ENCODE assay signal across 10 cellular contexts in genomic region chr5:137649228-137649890, GRCh38.
DNase-seq lines count a peak whose midpoint lies in the region; ATAC-seq and TF ChIP-seq lines count a peak whose summit lies in the region.
"Had no signal": no experiment of that assay in that cellular context is flagged by ENCODE, and none has a peak within 500 bp of the region (broad histone marks: within the 10 kb centered on the region; RNA-seq: fewer than 3 reads in every experiment).

No MANE protein-coding gene starts in this region.

- peak overlapping the region in 7 of 12 donors; percentile 5 to 73 (median 44) for H3K27ac ChIP-seq in heart left ventricle
- H3K27ac ChIP-seq in temporal lobe (ENCODE audit: low read depth, low read length) = peak overlapping the region; percentile 69

- no peak overlapping the region for H3K4me3 ChIP-seq in heart left ventricle

- 38 to 54% (median 48%) methylated on average over 2 of the region's 2 CpGs for WGBS in heart left ventricle, 4 donors

- ATAC-seq in heart left ventricle (peak; percentile 52 to 79 (median 66)), left colon (no peak), HG02973 (IDR thresholded peaks at IDR 0.05; ENCODE audit: unreplicated experiment) (no peak)

- intact Hi-C loops in heart left ventricle (cut with DNase I) (no loop called here), left colon (cut with DNase I, micrococcal nuclease) (no loop called here)

- peaks cover 0 to 19% (median 14%) of the 10 kb centered on the region in 9 donors for H3K36me3 ChIP-seq in heart left ventricle

- peak; percentile 32 for DNase-seq in NCI-H2171 treated with DMSO at 0.1 percent for 48 hours (lab: John Stamatoyannopoulos, UW)
- no peak for DNase-seq in NCI-H2171 (lab: John Stamatoyannopoulos, UW)
- peak; percentile 73 for DNase-seq in amniotic epithelial cell (ENCODE audit: low read depth)
- DNase-seq in heart left ventricle = peak in 2 of 5 donors; percentile 42 to 46
- DNase-seq in left colon = no peak
- no peak for DNase-seq in COLO668 (lab: John Stamatoyannopoulos, UW; ENCODE audit: unreplicated experiment)
- DNase-seq: GDM1, SHP77 had no signal

- H3K9me3 ChIP-seq in heart left ventricle = peaks cover 0 to 11% (median 3%) of the 10 kb centered on the region in 12 donors

- TF ChIP-seq CTCF in heart left ventricle (IDR thresholded peaks at IDR 0.05) = no peak

- no peaks in the 10 kb centered on the region for H3K27me3 ChIP-seq in heart left ventricle

- peaks cover 0 to 34% (median 1%) of the 10 kb centered on the region in 12 donors for H3K4me1 ChIP-seq in heart left ventricle

- no peak for TF ChIP-seq POLR2A in heart left ventricle (IDR thresholded peaks at IDR 0.05)

Comparison
In these comparisons a context has a peak if more than half of its experiments do, and no peak if none do; other contexts are left out.
1. DNase-seq: peak in NCI-H2171 treated with DMSO at 0.1 percent for 48 hours (single experiment) and amniotic epithelial cell (single experiment); none in NCI-H2171 (single experiment), left colon (0 of 2) and COLO668 (single experiment).
2. ATAC-seq: peak in heart left ventricle (4 of 4); none in left colon (single experiment) and HG02973 (single experiment).